ENCODE assay signal across 2 cellular contexts in genomic region chr9:128593856-128594255, GRCh38.
TF ChIP-seq lines count a peak whose summit lies in the region.

No MANE protein-coding gene starts in this region.

TF ChIP-seq in WTC11, 78 proteins besides CTCF, POLR2A, EP300 and RAD21 (continued from another document):
- TF ChIP-seq STAT6 (CRISPR knock-in tag; conservative IDR thresholded peaks at IDR 0.05; ENCODE audit: low read depth) (no peak), NFE2L1 (CRISPR knock-in tag; IDR thresholded peaks at IDR 0.05) (no peak), SMAD3 (CRISPR knock-in tag; IDR thresholded peaks at IDR 0.05; ENCODE audit: borderline replicate concordance) (no peak), USF2 (CRISPR knock-in tag; IDR thresholded peaks at IDR 0.05) (no peak), EMX1 (CRISPR knock-in tag; IDR thresholded peaks at IDR 0.05) (no peak), ZNF396 (CRISPR knock-in tag; IDR thresholded peaks at IDR 0.05; ENCODE audit: borderline replicate concordance) (no peak), IRF2 (CRISPR knock-in tag; IDR thresholded peaks at IDR 0.05; ENCODE audit: borderline replicate concordance, low read depth) (no peak), TP53 (CRISPR knock-in tag; IDR thresholded peaks at IDR 0.05) (no peak), ELF4 (CRISPR knock-in tag; IDR thresholded peaks at IDR 0.05; ENCODE audit: low read depth) (no peak), CREB1 (CRISPR knock-in tag; IDR thresholded peaks at IDR 0.05) (no peak), IRF1 (CRISPR knock-in tag; IDR thresholded peaks at IDR 0.05) (no peak), ATF1 (CRISPR knock-in tag; IDR thresholded peaks at IDR 0.05) (no peak), GTF2I (CRISPR knock-in tag; conservative IDR thresholded peaks at IDR 0.05) (no peak), ATF6 (CRISPR knock-in tag; IDR thresholded peaks at IDR 0.05) (no peak), GRHL2 (CRISPR knock-in tag; IDR thresholded peaks at IDR 0.05; ENCODE audit: insufficient replicate concordance, severe bottlenecking) (no peak)

TF ChIP-seq in endothelial cell of umbilical vein, 7 proteins besides CTCF, POLR2A, EP300 and RAD21 (continued from another document):
- TF ChIP-seq EZH2 (IDR thresholded peaks at IDR 0.05; ENCODE audit: borderline replicate concordance, low read depth, low read length, severe bottlenecking) (no peak), MYC (IDR thresholded peaks at IDR 0.05; ENCODE audit: low read depth, low read length) (no peak), POLR2AphosphoS5 (IDR thresholded peaks at IDR 0.05; ENCODE audit: insufficient read depth, low read depth, low read length) (no peak), GATA2 (IDR thresholded peaks at IDR 0.05; ENCODE audit: insufficient read depth, insufficient read length, low read depth, low read length) (no peak), JUN (IDR thresholded peaks at IDR 0.05; ENCODE audit: borderline replicate concordance, insufficient read depth, insufficient read length, low read depth) (no peak)
